Comparison of ENCODE assay signal across 28 cellular contexts in the genomic region with DNA sequence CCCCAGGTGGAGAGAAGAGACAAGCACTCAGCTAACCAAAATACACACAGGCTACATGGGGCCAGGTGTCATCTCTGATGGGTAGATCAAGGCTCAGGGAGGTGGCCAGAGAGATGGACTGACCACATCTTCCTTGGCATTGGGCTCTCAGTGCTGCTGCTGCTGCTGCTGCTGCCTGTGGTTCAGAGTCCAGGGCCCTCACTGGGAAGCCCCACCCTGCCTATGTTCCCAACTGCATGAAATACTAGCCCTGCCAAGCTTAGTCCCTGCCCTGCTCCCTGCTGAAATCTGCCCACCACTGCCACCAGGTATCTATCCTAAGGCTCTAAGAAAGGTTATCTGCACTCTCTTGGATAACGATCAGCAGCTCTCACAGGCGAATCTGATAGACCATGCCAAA.
"Had no signal": no experiment of that assay in that cellular context is flagged by ENCODE, and none has a peak within 500 bp of the region (broad histone marks: within the 10 kb centered on the region; RNA-seq: fewer than 3 reads in every experiment).

No MANE protein-coding gene starts in this region.

- H3K4me1 ChIP-seq: adrenal gland, SJSA1 had no signal

- H3K9me3 ChIP-seq: adrenal gland, SJSA1, SK-N-SH had no signal

- DNase-seq: activated CD4-positive, alpha-beta T cell treated with anti-CD3 and anti-CD28 coated beads for 36 hours; activated CD4-positive, alpha-beta T cell treated with anti-CD3 and anti-CD28 coated beads, Interleukin-2, amount 10 ng/mL, durations not matched to agents 7 days and 5 days; activated CD4-positive, alpha-beta T cell treated with anti-CD3 and anti-CD28 coated beads, Interleukin-2, amount 50 U/mL, for 48 hours; activated CD8-positive, alpha-beta T cell treated with anti-CD3 and anti-CD28 coated beads, Interleukin-2, amount 10 ng/mL, durations not matched to agents 7 days and 5 days; activated gamma-delta T cell treated with Interleukin-2 at 50 U/mL for 16 hours; activated naive CD4-positive, alpha-beta T cell treated with anti-CD3 and anti-CD28 coated beads for 36 hours; activated T-cell treated with anti-CD3 and anti-CD28 coated beads, Interleukin-2, amount 50 U/mL, for 24 hours; adrenal gland; caudate nucleus; MM.1S; MV-4-11; NCI-H1092; NCI-H1436 treated with DMSO at 0.1 percent for 48 hours; NCI-H1694 treated with DMSO at 0.1 percent for 48 hours; NCI-H2029; NCI-H345; NCI-H524 treated with DMSO at 0.1 percent for 48 hours; NK-92 treated with Interleukin-12 subunit alpha and Interleukin-12 subunit beta, amount 100 ng/mL, for 24 hours; SHP77; SK-N-SH had no signal

- H3K27me3 ChIP-seq: adrenal gland, SJSA1 had no signal

- H3K4me3 ChIP-seq: adrenal gland, SJSA1 had no signal

- FAIRE-seq: astrocyte, bronchial epithelial cell, TTC549 had no signal

- ATAC-seq: activated CD4-positive, alpha-beta T cell treated with anti-CD3 and anti-CD28 coated beads for 36 hours; activated CD4-positive, CD25-positive, alpha-beta regulatory T cell treated with anti-CD3 and anti-CD28 coated beads, Interleukin-2, amount 50 U/mL, for 24 hours; activated CD8-positive, alpha-beta T cell treated with anti-CD3 and anti-CD28 coated beads, Interleukin-2, amount 10 ng/mL, durations not matched to agents 7 days and 5 days; activated naive CD4-positive, alpha-beta T cell treated with anti-CD3 and anti-CD28 coated beads, Interleukin-2, amount 50 U/mL, for 72 hours; WTC11 had no signal

- H3K27ac ChIP-seq: adrenal gland, KMS-11, SJSA1 had no signal

- H3K36me3 ChIP-seq: adrenal gland, SJSA1 had no signal
